ENCODE assay signal across 8 cellular contexts in genomic region chr6:36547646-36548400, GRCh38. TPM values are rescaled to one million over a fixed set of nuclear protein-coding genes. Genes with fewer than 3 reads are reported as not detected.
DNase-seq lines count a peak whose midpoint lies in the region; ATAC-seq lines count a peak whose summit lies in the region.

No MANE protein-coding gene starts in this region.

- H3K4me3 ChIP-seq in stomach smooth muscle (ENCODE audit: low read length in 2 of 2) = peak overlapping the region; percentile 96 to 99

- POLR2A ChIA-PET in activated CD4-positive, alpha-beta T cell treated with anti-CD3 and anti-CD28 coated beads for 36 hours (lab: Charles Lee) = interaction anchor here (0.6 kb wide), 1 partner anchor 50 kb away, joined by 3 read pairs; no protein-coding TSS in a partner anchor

- no peak overlapping the region for H3K27ac ChIP-seq in stomach smooth muscle (ENCODE audit: low read length)

- no peaks in the 10 kb centered on the region for H3K36me3 ChIP-seq in stomach smooth muscle (ENCODE audit: control insufficient read depth in 2 of 2, insufficient read depth in 2 of 2, low read length in 2 of 2)

- H3K9me3 ChIP-seq in stomach smooth muscle (ENCODE audit: control insufficient read depth in 2 of 2, low read length in 2 of 2) = no peaks in the 10 kb centered on the region

- H3K4me1 ChIP-seq in stomach smooth muscle (ENCODE audit: control insufficient read depth, insufficient read depth, low read length) = peaks cover 7% of the 10 kb centered on the region

- H3K27ac Mint-ChIP-seq in activated CD4-positive, alpha-beta T cell treated with anti-CD3 and anti-CD28 coated beads for 36 hours = peak overlapping the region; percentile 93
- peak overlapping the region; percentile 93 for H3K27ac Mint-ChIP-seq in activated CD8-positive, alpha-beta memory T cell treated with anti-CD3 and anti-CD28 coated beads, Interleukin-2, amount 10 ng/mL, durations not matched to agents 7 days and 5 days

- no peak for ATAC-seq in activated CD4-positive, alpha-beta T cell treated with anti-CD3 and anti-CD28 coated beads for 36 hours
- ATAC-seq in activated CD8-positive, alpha-beta memory T cell treated with anti-CD3 and anti-CD28 coated beads, Interleukin-2, amount 10 ng/mL, durations not matched to agents 7 days and 5 days = no peak
- no peak for ATAC-seq in HG03565 (IDR thresholded peaks at IDR 0.05; ENCODE audit: unreplicated experiment)

- peak overlapping the region; percentile 94 for H3K4me3 Mint-ChIP-seq in activated CD4-positive, alpha-beta T cell treated with anti-CD3 and anti-CD28 coated beads for 36 hours
- H3K4me3 Mint-ChIP-seq in activated CD8-positive, alpha-beta memory T cell treated with anti-CD3 and anti-CD28 coated beads, Interleukin-2, amount 10 ng/mL, durations not matched to agents 7 days and 5 days = peak overlapping the region; percentile 99

- peak; percentile 19 for DNase-seq in activated CD4-positive, alpha-beta T cell treated with anti-CD3 and anti-CD28 coated beads for 36 hours
- DNase-seq in activated CD4-positive, alpha-beta T cell treated with anti-CD3 and anti-CD28 coated beads for 1 hour = no peak
- no peak for DNase-seq in activated CD8-positive, alpha-beta memory T cell treated with anti-CD3 and anti-CD28 coated beads, Interleukin-2, amount 10 ng/mL, durations not matched to agents 7 days and 5 days
- peak; percentile 22 for DNase-seq in iPS-NIHi11 (ENCODE audit: low spot score)
- DNase-seq in HuH-7.5 (ENCODE audit: low spot score) = no peak
- DNase-seq in NCI-H2196 treated with DMSO at 0.1 percent for 48 hours (lab: John Stamatoyannopoulos, UW; ENCODE audit: unreplicated experiment) = no peak

- peaks cover 9% of the 10 kb centered on the region for H3K36me3 Mint-ChIP-seq in activated CD4-positive, alpha-beta T cell treated with anti-CD3 and anti-CD28 coated beads for 36 hours (ENCODE audit: low read depth)
- H3K36me3 Mint-ChIP-seq in activated CD8-positive, alpha-beta memory T cell treated with anti-CD3 and anti-CD28 coated beads, Interleukin-2, amount 10 ng/mL, durations not matched to agents 7 days and 5 days = peaks cover 12% of the 10 kb centered on the region

- H3K27me3 Mint-ChIP-seq in activated CD4-positive, alpha-beta T cell treated with anti-CD3 and anti-CD28 coated beads for 36 hours = no peaks in the 10 kb centered on the region
- no peaks in the 10 kb centered on the region for H3K27me3 Mint-ChIP-seq in activated CD8-positive, alpha-beta memory T cell treated with anti-CD3 and anti-CD28 coated beads, Interleukin-2, amount 10 ng/mL, durations not matched to agents 7 days and 5 days

- peak overlapping the region in 1 of 2 donors; percentile 100 for H3K9ac ChIP-seq in stomach smooth muscle (ENCODE audit: low read length in 2 of 2)

- H3K27me3 ChIP-seq in stomach smooth muscle (ENCODE audit: control insufficient read depth in 1 of 2, insufficient read depth in 2 of 2, low read length in 2 of 2) = no peaks in the 10 kb centered on the region

- intact Hi-C loops in activated CD4-positive, alpha-beta T cell treated with anti-CD3 and anti-CD28 coated beads for 36 hours (cut with DNase I, micrococcal nuclease) = loop anchor here (1.0 to 5.0 kb wide), 10 partner anchors 46 to 519 kb away; partner anchors contain the start of genes KCTD20 (in 2 of the 2), PXT1 (in 2 of the 2), SRSF3 (in 2 of the 2) and MAPK13 (in 1 of the 2)

- H3K4me1 Mint-ChIP-seq in activated CD4-positive, alpha-beta T cell treated with anti-CD3 and anti-CD28 coated beads for 36 hours = peaks cover 35% of the 10 kb centered on the region
- peaks cover 40% of the 10 kb centered on the region for H3K4me1 Mint-ChIP-seq in activated CD8-positive, alpha-beta memory T cell treated with anti-CD3 and anti-CD28 coated beads, Interleukin-2, amount 10 ng/mL, durations not matched to agents 7 days and 5 days

- CTCF ChIA-PET in activated CD4-positive, alpha-beta T cell treated with anti-CD3 and anti-CD28 coated beads for 36 hours (lab: Charles Lee) = interaction anchor here (1.0 kb wide), 1 partner anchor 28 kb away, joined by 4 read pairs; no protein-coding TSS in a partner anchor
- CTCF ChIA-PET in activated CD8-positive, alpha-beta memory T cell treated with anti-CD3 and anti-CD28 coated beads, Interleukin-2, amount 10 ng/mL, durations not matched to agents 7 days and 5 days (lab: Charles Lee) = interaction anchor here (0.9 to 1.6 kb wide), 6 partner anchors 13 to 125 kb away, joined by 3 to 5 read pairs (median 3); no protein-coding TSS in a partner anchor

- H3K9me3 Mint-ChIP-seq in activated CD4-positive, alpha-beta T cell treated with anti-CD3 and anti-CD28 coated beads for 36 hours (ENCODE audit: low read depth) = no peaks in the 10 kb centered on the region
- no peaks in the 10 kb centered on the region for H3K9me3 Mint-ChIP-seq in activated CD8-positive, alpha-beta memory T cell treated with anti-CD3 and anti-CD28 coated beads, Interleukin-2, amount 10 ng/mL, durations not matched to agents 7 days and 5 days (ENCODE audit: low read depth)

RNA-seq across cellular contexts. Expression of gene STK38, which starts 0.5 kb away (rescaled TPM):
- total RNA-seq in activated CD4-positive, alpha-beta T cell treated with anti-CD3 and anti-CD28 coated beads for 36 hours = 10 to 100 TPM; 24.0 to 27.0 TPM
- total RNA-seq in activated CD8-positive, alpha-beta memory T cell treated with anti-CD3 and anti-CD28 coated beads, Interleukin-2, amount 10 ng/mL, durations not matched to agents 7 days and 5 days = 10 to 100 TPM; 47.7 to 54.7 TPM

RNA-seq across cellular contexts. Expression of gene SRSF3, which starts 46.3 kb away (rescaled TPM):
- 100 to 1,000 TPM; 298 to 464 TPM for total RNA-seq in activated CD4-positive, alpha-beta T cell treated with anti-CD3 and anti-CD28 coated beads for 36 hours
- total RNA-seq in activated CD8-positive, alpha-beta memory T cell treated with anti-CD3 and anti-CD28 coated beads, Interleukin-2, amount 10 ng/mL, durations not matched to agents 7 days and 5 days = 100 to 1,000 TPM; 416 to 514 TPM

Comparison
In these comparisons a context has a peak if more than half of its experiments do, and no peak if none do; other contexts are left out.
1. DNase-seq: peak in activated CD4-positive, alpha-beta T cell treated with anti-CD3 and anti-CD28 coated beads for 36 hours (single experiment) and iPS-NIHi11 (single experiment); none in activated CD4-positive, alpha-beta T cell treated with anti-CD3 and anti-CD28 coated beads for 1 hour (single experiment), activated CD8-positive, alpha-beta memory T cell treated with anti-CD3 and anti-CD28 coated beads, Interleukin-2, amount 10 ng/mL, durations not matched to agents 7 days and 5 days (single experiment), HuH-7.5 (single experiment) and NCI-H2196 treated with DMSO at 0.1 percent for 48 hours (single experiment).